16 cellular contexts compared by ENCODE assay signal in the genomic region with DNA sequence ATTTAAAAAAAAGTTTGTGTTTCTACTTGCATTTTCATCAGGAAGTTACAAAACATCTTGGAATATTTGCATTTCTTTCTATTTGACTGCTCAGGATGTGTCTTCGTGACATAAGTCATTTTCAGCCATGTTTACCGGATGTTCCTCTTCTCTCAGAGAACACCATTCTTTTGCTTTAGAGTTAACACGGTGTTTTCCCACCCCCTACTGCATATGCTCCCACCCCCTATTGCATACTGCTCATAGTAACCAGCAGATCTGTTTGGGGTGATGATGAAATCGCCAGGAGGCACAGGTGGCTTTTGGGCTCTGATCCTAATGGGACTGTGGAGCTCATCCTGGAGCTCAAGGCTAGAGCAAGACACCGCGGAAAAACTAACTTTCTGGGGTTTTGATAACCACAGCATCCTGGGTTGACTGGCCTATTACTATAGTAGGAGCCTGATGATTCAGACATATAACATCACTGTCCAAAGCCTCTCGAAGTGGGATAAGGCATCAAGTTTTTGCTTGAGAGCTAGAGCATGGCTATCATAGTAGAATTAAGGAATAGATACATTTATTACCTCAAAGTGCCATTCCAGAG.
DNase-seq lines count a peak whose midpoint lies in the region; ATAC-seq, FAIRE-seq and TF ChIP-seq lines count a peak whose summit lies in the region.
"Had no signal": no experiment of that assay in that cellular context is flagged by ENCODE, and none has a peak within 500 bp of the region (broad histone marks: within the 10 kb centered on the region; RNA-seq: fewer than 3 reads in every experiment).

No MANE protein-coding gene starts in this region.

- POLR2A ChIA-PET in endothelial cell of umbilical vein (lab: Charles Lee) = no interaction called here

- H3K27ac ChIP-seq in endothelial cell of umbilical vein (ENCODE audit: insufficient read depth, low read depth, low read length) = no peak overlapping the region
- no peak overlapping the region for H3K27ac ChIP-seq in lower lobe of right lung
- no peak overlapping the region for H3K27ac ChIP-seq in GM23338 (ENCODE audit: low read depth)
- H3K27ac ChIP-seq: stomach had no signal

- FAIRE-seq in endothelial cell of umbilical vein (lab: Jason Lieb, UNC) = no peak

- H3K36me3 Mint-ChIP-seq in GM23338 (ENCODE audit: low read depth) = no peaks in the 10 kb centered on the region
- H3K36me3 Mint-ChIP-seq: activated naive CD8-positive, alpha-beta T cell treated with anti-CD3 and anti-CD28 coated beads for 36 hours had no signal

- BruUV-seq in endothelial cell of umbilical vein (replicated peaks; lab: Mats Ljungman, UMichigan) = no TSS peak

- CTCF ChIA-PET in endothelial cell of umbilical vein (lab: Charles Lee) = interaction anchor here (1.2 to 1.5 kb wide), 2 partner anchors 27 to 160 kb away, joined by 4 to 6 read pairs; no protein-coding TSS in a partner anchor

- no peaks in the 10 kb centered on the region; the same call in 2 of the 3 replicates for H3K4me1 Mint-ChIP-seq in GM23338

- H3K4me3 ChIP-seq in endothelial cell of umbilical vein (replicated peaks in 1 of 3; ENCODE audit: insufficient read depth in 1 of 3, low read depth in 1 of 3, low read length in 3 of 3) (no peak overlapping the region), lower lobe of right lung (no peak overlapping the region), GM23338 (no peak overlapping the region)
- H3K4me3 ChIP-seq: stomach had no signal

- H3K4me1 ChIP-seq in endothelial cell of umbilical vein (ENCODE audit: control insufficient read depth, extremely low read depth, insufficient read depth, low read length) (peaks cover 20% of the 10 kb centered on the region), lower lobe of right lung (no peaks in the 10 kb centered on the region), GM23338 (ENCODE audit: insufficient read depth) (no peaks in the 10 kb centered on the region)
- H3K4me1 ChIP-seq: stomach had no signal

- H3K36me3 ChIP-seq in endothelial cell of umbilical vein (ENCODE audit: control insufficient read depth in 2 of 2, extremely low read depth in 1 of 2, insufficient read depth in 2 of 2, low read length in 2 of 2) = no peaks in the 10 kb centered on the region
- no peaks in the 10 kb centered on the region for H3K36me3 ChIP-seq in lower lobe of right lung
- H3K36me3 ChIP-seq in GM23338 (ENCODE audit: insufficient read depth) = no peaks in the 10 kb centered on the region
- H3K36me3 ChIP-seq: stomach had no signal

- in situ Hi-C loops in ACHN (cut with HindIII; ENCODE audit: low pct_ligation_motif_present, low pct_unique_long_range_greater_than_20kb, low sequenced_read_pairs) = no loop called here

- H3K4me3 Mint-ChIP-seq in GM23338 = no peak overlapping the region
- H3K4me3 Mint-ChIP-seq: activated naive CD8-positive, alpha-beta T cell treated with anti-CD3 and anti-CD28 coated beads for 36 hours; endodermal cell; nephron had no signal

- H3F3A ChIP-seq in GM23338 (replicated peaks; ENCODE audit: low read depth) = no peaks in the 10 kb centered on the region

- H3K9me3 ChIP-seq in endothelial cell of umbilical vein (replicated peaks; ENCODE audit: control insufficient read depth, insufficient read depth, low read length) = no peaks in the 10 kb centered on the region
- no peaks in the 10 kb centered on the region for H3K9me3 ChIP-seq in lower lobe of right lung
- H3K9me3 ChIP-seq: stomach had no signal

- no peaks in the 10 kb centered on the region for H3K27me3 Mint-ChIP-seq in GM23338 (ENCODE audit: insufficient read depth, low read depth, poor library complexity)

- dilution Hi-C loops in endothelial cell of umbilical vein (cut with MboI; ENCODE audit: extremely low pct_ligation_motif_present, low sequenced_read_pairs) = no loop called here

- H3K9me1 ChIP-seq in endothelial cell of umbilical vein (replicated peaks; ENCODE audit: control insufficient read depth, extremely low read depth, insufficient read depth, low read length) = no peaks in the 10 kb centered on the region

- TF ChIP-seq CTCF in endothelial cell of umbilical vein (IDR thresholded peaks at IDR 0.05; ENCODE audit: extremely low read depth in 1 of 2, insufficient read depth in 1 of 2, low read depth in 1 of 2, low read length in 2 of 2) (no peak), lower lobe of right lung (IDR thresholded peaks at IDR 0.05) (no peak), GM23338 (conservative IDR thresholded peaks at IDR 0.05; ENCODE audit: low read depth in 2 of 2) (no peak)

- no peak overlapping the region for H3K9ac ChIP-seq in endothelial cell of umbilical vein (replicated peaks; ENCODE audit: extremely low read depth, insufficient read depth, low read length)

- H3K9me3 Mint-ChIP-seq in GM23338 = no peaks in the 10 kb centered on the region
- H3K9me3 Mint-ChIP-seq: activated naive CD8-positive, alpha-beta T cell treated with anti-CD3 and anti-CD28 coated beads for 36 hours; endodermal cell; nephron had no signal

- DNase-seq in endothelial cell of umbilical vein (ENCODE audit: low read depth, low spot score) (no peak), lower lobe of right lung (no peak), ACHN (no peak), GM23338 (ENCODE audit: low spot score) (no peak)
- no peak for DNase-seq in activated CD8-positive, alpha-beta memory T cell treated with anti-CD3 and anti-CD28 coated beads, Interleukin-2, amount 50 U/mL, for 4 hours
- DNase-seq: activated CD4-positive, CD25-positive, alpha-beta regulatory T cell treated with anti-CD3 and anti-CD28 coated beads, Interleukin-2, amount 50 U/mL, for 72 hours; activated naive CD8-positive, alpha-beta T cell treated with anti-CD3 and anti-CD28 coated beads for 36 hours; endodermal cell; NCI-H1436 treated with DMSO at 0.1 percent for 48 hours; stimulated activated CD4-positive, alpha-beta T cell treated with anti-CD3 and anti-CD28 coated beads, Interleukin-12 subunit alpha, Interleukin-12 subunit beta, amount 100 ng/mL, for 4 hours; stomach had no signal

- TF ChIP-seq POLR2A in endothelial cell of umbilical vein (IDR thresholded peaks at IDR 0.05; ENCODE audit: low read depth, low read length) = no peak

- ATAC-seq in GM18511 (IDR thresholded peaks at IDR 0.05; ENCODE audit: unreplicated experiment) = peak; percentile 69
- peak; percentile 84 for ATAC-seq in GM21576 (IDR thresholded peaks at IDR 0.05; ENCODE audit: unreplicated experiment)
- peak; percentile 54 for ATAC-seq in HG03280 (IDR thresholded peaks at IDR 0.05; ENCODE audit: unreplicated experiment)
- ATAC-seq in lower lobe of right lung = no peak
- no peak for ATAC-seq in GM23338
- ATAC-seq: Panc1 had no signal

- intact Hi-C loops in endothelial cell of umbilical vein (cut with micrococcal nuclease) (loop anchor here (5.0 kb wide), 1 partner anchor 208 kb away; no protein-coding TSS in a partner anchor), lower lobe of right lung (cut with DNase I) (no loop called here)

- peak overlapping the region; percentile 28 for H3K4me2 ChIP-seq in endothelial cell of umbilical vein (ENCODE audit: insufficient read depth, low read length)
- H3K4me2 ChIP-seq in GM23338 = no peak overlapping the region

- no peaks in the 10 kb centered on the region for H3K79me2 ChIP-seq in endothelial cell of umbilical vein (ENCODE audit: control insufficient read depth, insufficient read depth, low read length)
- no peaks in the 10 kb centered on the region for H3K79me2 ChIP-seq in GM23338 (replicated peaks; ENCODE audit: insufficient read depth)

- peaks cover 50 to 74% of the 10 kb centered on the region in 2 experiments for H3K27me3 ChIP-seq in endothelial cell of umbilical vein (ENCODE audit: control insufficient read depth in 2 of 2, insufficient read depth in 2 of 2, low read length in 2 of 2)
- H3K27me3 ChIP-seq in lower lobe of right lung (ENCODE audit: low read depth) = no peaks in the 10 kb centered on the region
- H3K27me3 ChIP-seq in GM23338 (ENCODE audit: insufficient read depth) = no peaks in the 10 kb centered on the region

- H3K27ac Mint-ChIP-seq in GM23338 = no peak overlapping the region
- H3K27ac Mint-ChIP-seq: activated naive CD8-positive, alpha-beta T cell treated with anti-CD3 and anti-CD28 coated beads for 36 hours; endodermal cell had no signal

- no peaks in the 10 kb centered on the region for H3K9me2 ChIP-seq in GM23338 (ENCODE audit: insufficient read depth)

- H2AFZ ChIP-seq in endothelial cell of umbilical vein (ENCODE audit: low read depth, low read length) = no peak overlapping the region
- H2AFZ ChIP-seq in GM23338 = no peak overlapping the region

- H4K20me1 ChIP-seq in endothelial cell of umbilical vein (replicated peaks; ENCODE audit: control insufficient read depth, extremely low read depth, insufficient read depth, low read length) (no peaks in the 10 kb centered on the region), GM23338 (replicated peaks; ENCODE audit: insufficient read depth) (no peaks in the 10 kb centered on the region)

TF ChIP-seq in endothelial cell of umbilical vein, 7 proteins besides CTCF, POLR2A, EP300 and RAD21:
- TF ChIP-seq, protein P1, sequence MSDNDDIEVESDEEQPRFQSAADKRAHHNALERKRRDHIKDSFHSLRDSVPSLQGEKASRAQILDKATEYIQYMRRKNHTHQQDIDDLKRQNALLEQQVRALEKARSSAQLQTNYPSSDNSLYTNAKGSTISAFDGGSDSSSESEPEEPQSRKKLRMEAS (IDR thresholded peaks at IDR 0.05; ENCODE audit: insufficient read depth, insufficient read length) = no peak
- no peak for TF ChIP-seq JUN (IDR thresholded peaks at IDR 0.05; ENCODE audit: borderline replicate concordance, insufficient read depth, insufficient read length, low read depth)
- TF ChIP-seq POLR2AphosphoS5 (IDR thresholded peaks at IDR 0.05; ENCODE audit: insufficient read depth, low read depth, low read length) = no peak
- TF ChIP-seq GATA2 (IDR thresholded peaks at IDR 0.05; ENCODE audit: insufficient read depth, insufficient read length, low read depth, low read length) = no peak

Comparison
In these comparisons a context has a peak if more than half of its experiments do, and no peak if none do; other contexts are left out.
1. ATAC-seq: peak in GM18511 (single experiment), GM21576 (single experiment) and HG03280 (single experiment); none in lower lobe of right lung (0 of 2) and GM23338 (single experiment).